Comparison of ENCODE assay signal across 9 cellular contexts in the genomic region with DNA sequence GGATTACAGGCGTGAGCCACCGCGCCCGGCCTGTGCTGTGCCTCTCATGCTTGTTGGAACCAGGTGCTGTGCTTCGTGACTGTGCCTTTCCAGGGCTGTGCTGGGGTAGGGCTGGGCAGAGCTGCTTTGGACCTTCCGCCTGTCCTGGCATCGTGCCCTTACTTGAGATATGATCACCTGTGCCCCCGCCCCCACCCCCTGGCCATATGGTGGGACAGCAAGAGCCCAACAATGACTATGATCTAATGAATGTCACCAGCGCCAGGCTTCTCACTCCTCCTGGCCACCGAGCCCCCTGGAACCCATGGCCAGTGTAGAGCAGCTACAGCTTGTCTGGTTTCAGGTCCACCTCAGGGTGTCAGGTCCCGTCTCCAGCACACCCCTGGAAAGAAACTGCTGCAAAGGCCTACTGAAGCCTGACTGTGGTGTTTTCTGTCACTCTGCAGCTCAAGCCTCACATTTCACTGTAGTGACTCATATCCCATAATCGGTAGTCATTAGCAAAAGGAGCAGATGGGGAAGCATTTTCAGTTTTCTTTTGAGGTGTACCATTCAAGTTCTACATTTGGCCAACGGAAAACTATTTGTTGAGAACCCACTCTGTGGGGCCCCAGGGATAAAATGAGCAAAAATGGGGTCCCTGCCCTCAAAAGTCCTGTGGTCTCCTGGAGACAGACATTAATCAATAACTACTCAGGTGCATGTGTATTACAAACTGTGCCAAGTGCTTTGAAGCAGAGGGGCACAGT. TPM values are rescaled to one million over a fixed set of nuclear protein-coding genes. Genes with fewer than 3 reads are reported as not detected.
DNase-seq lines count a peak whose midpoint lies in the region; ATAC-seq and TF ChIP-seq lines count a peak whose summit lies in the region.
"Had no signal": no experiment of that assay in that cellular context is flagged by ENCODE, and none has a peak within 500 bp of the region (broad histone marks: within the 10 kb centered on the region; RNA-seq: fewer than 3 reads in every experiment).

No MANE protein-coding gene starts in this region.

- no peak for TF ChIP-seq CTCF in nephron progenitor cell (IDR thresholded peaks at IDR 0.05)

- H3K27ac Mint-ChIP-seq in activated T-helper 17 cell treated with anti-CD3 and anti-CD28 coated beads, Interleukin-2, amount 50 U/mL, for 72 hours, result peak overlapping the region; percentile 87
- H3K27ac Mint-ChIP-seq in nephron progenitor cell, result no peak overlapping the region

- peak; percentile 10; the same call in 1 of the 2 replicates for TF ChIP-seq RAD21 in Ishikawa (IDR thresholded peaks at IDR 0.05; ENCODE audit: low read depth)

- H3K36me3 Mint-ChIP-seq in activated T-helper 17 cell treated with anti-CD3 and anti-CD28 coated beads, Interleukin-2, amount 50 U/mL, for 72 hours (ENCODE audit: low read depth), result peaks cover 11% of the 10 kb centered on the region
- H3K36me3 Mint-ChIP-seq in nephron progenitor cell (ENCODE audit: low read depth), result no peaks in the 10 kb centered on the region

- peak; percentile 14 for DNase-seq in NCI-H82 (lab: John Stamatoyannopoulos, UW)
- no peak for DNase-seq in NCI-H82 treated with DMSO at 0.1 percent for 48 hours (lab: John Stamatoyannopoulos, UW; ENCODE audit: unreplicated experiment)
- DNase-seq in kidney glomerular epithelial cell (lab: John Stamatoyannopoulos, UW), result peak; percentile 76
- DNase-seq in activated effector memory CD4-positive, alpha-beta T cell treated with anti-CD3 and anti-CD28 coated beads, Interleukin-2, amount 50 U/mL, for 16 hours, result no peak
- DNase-seq in nephron progenitor cell, result no peak

- no peaks in the 10 kb centered on the region for H3K27me3 Mint-ChIP-seq in activated T-helper 17 cell treated with anti-CD3 and anti-CD28 coated beads, Interleukin-2, amount 50 U/mL, for 72 hours
- H3K27me3 Mint-ChIP-seq in nephron progenitor cell (ENCODE audit: low read depth, poor library complexity), result peaks cover 2% of the 10 kb centered on the region
- H3K27me3 Mint-ChIP-seq: brain had no signal

- H3K4me1 Mint-ChIP-seq in activated T-helper 17 cell treated with anti-CD3 and anti-CD28 coated beads, Interleukin-2, amount 50 U/mL, for 72 hours, result peaks cover 5% of the 10 kb centered on the region
- no peaks in the 10 kb centered on the region for H3K4me1 Mint-ChIP-seq in nephron progenitor cell
- H3K4me1 Mint-ChIP-seq: brain had no signal

- H3K9me3 Mint-ChIP-seq in activated T-helper 17 cell treated with anti-CD3 and anti-CD28 coated beads, Interleukin-2, amount 50 U/mL, for 72 hours, result no peaks in the 10 kb centered on the region
- H3K9me3 Mint-ChIP-seq in nephron progenitor cell, result no peaks in the 10 kb centered on the region
- H3K9me3 Mint-ChIP-seq: brain had no signal

- no peak; the same call in 1 of the 2 replicates for TF ChIP-seq EP300 in Ishikawa (IDR thresholded peaks at IDR 0.05; ENCODE audit: borderline replicate concordance)

- peak overlapping the region; percentile 62 for H3K4me3 Mint-ChIP-seq in activated T-helper 17 cell treated with anti-CD3 and anti-CD28 coated beads, Interleukin-2, amount 50 U/mL, for 72 hours
- H3K4me3 Mint-ChIP-seq in nephron progenitor cell, result no peak overlapping the region
- H3K4me3 Mint-ChIP-seq: brain had no signal

- ATAC-seq in GM21723 (IDR thresholded peaks at IDR 0.05; ENCODE audit: unreplicated experiment), result peak; percentile 85
- ATAC-seq in activated T-helper 17 cell treated with anti-CD3 and anti-CD28 coated beads, Interleukin-2, amount 50 U/mL, for 72 hours (replicated peaks), result peak; percentile 96

TF ChIP-seq in Ishikawa, 13 proteins besides CTCF, POLR2A, EP300 and RAD21:
- TF ChIP-seq TCF12 (IDR thresholded peaks at IDR 0.05; ENCODE audit: low read depth) (peak; percentile 67; the same call in 1 of the 2 replicates), CREB1 (IDR thresholded peaks at IDR 0.05; ENCODE audit: low read depth) (no peak), TEAD4 (IDR thresholded peaks at IDR 0.05) (peak; percentile 87), CEBPB (IDR thresholded peaks at IDR 0.05) (no peak), NFIC (IDR thresholded peaks at IDR 0.05) (peak; percentile 76), YY1 (IDR thresholded peaks at IDR 0.05; ENCODE audit: low read depth) (no peak), TAF1 (IDR thresholded peaks at IDR 0.05; ENCODE audit: low read depth) (no peak), EGR1 (IDR thresholded peaks at IDR 0.05) (no peak), ZBTB7A (IDR thresholded peaks at IDR 0.05; ENCODE audit: low read depth) (no peak; the same call in none of the 2 replicates), FOXM1 (IDR thresholded peaks at IDR 0.05; ENCODE audit: borderline replicate concordance, low read depth) (no peak; the same call in 1 of the 2 replicates)
- TF ChIP-seq, protein P1, sequence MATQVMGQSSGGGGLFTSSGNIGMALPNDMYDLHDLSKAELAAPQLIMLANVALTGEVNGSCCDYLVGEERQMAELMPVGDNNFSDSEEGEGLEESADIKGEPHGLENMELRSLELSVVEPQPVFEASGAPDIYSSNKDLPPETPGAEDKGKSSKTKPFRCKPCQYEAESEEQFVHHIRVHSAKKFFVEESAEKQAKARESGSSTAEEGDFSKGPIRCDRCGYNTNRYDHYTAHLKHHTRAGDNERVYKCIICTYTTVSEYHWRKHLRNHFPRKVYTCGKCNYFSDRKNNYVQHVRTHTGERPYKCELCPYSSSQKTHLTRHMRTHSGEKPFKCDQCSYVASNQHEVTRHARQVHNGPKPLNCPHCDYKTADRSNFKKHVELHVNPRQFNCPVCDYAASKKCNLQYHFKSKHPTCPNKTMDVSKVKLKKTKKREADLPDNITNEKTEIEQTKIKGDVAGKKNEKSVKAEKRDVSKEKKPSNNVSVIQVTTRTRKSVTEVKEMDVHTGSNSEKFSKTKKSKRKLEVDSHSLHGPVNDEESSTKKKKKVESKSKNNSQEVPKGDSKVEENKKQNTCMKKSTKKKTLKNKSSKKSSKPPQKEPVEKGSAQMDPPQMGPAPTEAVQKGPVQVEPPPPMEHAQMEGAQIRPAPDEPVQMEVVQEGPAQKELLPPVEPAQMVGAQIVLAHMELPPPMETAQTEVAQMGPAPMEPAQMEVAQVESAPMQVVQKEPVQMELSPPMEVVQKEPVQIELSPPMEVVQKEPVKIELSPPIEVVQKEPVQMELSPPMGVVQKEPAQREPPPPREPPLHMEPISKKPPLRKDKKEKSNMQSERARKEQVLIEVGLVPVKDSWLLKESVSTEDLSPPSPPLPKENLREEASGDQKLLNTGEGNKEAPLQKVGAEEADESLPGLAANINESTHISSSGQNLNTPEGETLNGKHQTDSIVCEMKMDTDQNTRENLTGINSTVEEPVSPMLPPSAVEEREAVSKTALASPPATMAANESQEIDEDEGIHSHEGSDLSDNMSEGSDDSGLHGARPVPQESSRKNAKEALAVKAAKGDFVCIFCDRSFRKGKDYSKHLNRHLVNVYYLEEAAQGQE (IDR thresholded peaks at IDR 0.05; ENCODE audit: low read depth), result no peak
- TF ChIP-seq, protein P2, sequence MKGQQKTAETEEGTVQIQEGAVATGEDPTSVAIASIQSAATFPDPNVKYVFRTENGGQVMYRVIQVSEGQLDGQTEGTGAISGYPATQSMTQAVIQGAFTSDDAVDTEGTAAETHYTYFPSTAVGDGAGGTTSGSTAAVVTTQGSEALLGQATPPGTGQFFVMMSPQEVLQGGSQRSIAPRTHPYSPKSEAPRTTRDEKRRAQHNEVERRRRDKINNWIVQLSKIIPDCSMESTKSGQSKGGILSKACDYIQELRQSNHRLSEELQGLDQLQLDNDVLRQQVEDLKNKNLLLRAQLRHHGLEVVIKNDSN (IDR thresholded peaks at IDR 0.05), result peak; percentile 24; the same call in 1 of the 2 replicates
- TF ChIP-seq, protein P3, sequence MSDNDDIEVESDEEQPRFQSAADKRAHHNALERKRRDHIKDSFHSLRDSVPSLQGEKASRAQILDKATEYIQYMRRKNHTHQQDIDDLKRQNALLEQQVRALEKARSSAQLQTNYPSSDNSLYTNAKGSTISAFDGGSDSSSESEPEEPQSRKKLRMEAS (IDR thresholded peaks at IDR 0.05), result peak; percentile 26
TF ChIP-seq in Ishikawa: peak in this region for 5.

RNA-seq across cellular contexts. Expression of a gene that starts 22.1 kb away (rescaled TPM):
- total RNA-seq in activated T-helper 17 cell treated with anti-CD3 and anti-CD28 coated beads, Interleukin-2, amount 50 U/mL, for 72 hours, result 10 to 100 TPM in 1 of 2 donors, 1 to 10 TPM in 1; 8.2 to 13.9 TPM

RNA-seq across cellular contexts. Expression of a gene that starts 37.5 kb away (rescaled TPM):
- total RNA-seq in activated T-helper 17 cell treated with anti-CD3 and anti-CD28 coated beads, Interleukin-2, amount 50 U/mL, for 72 hours, result 10 to 100 TPM; 14.5 to 18.6 TPM

RNA-seq across cellular contexts. Expression of a gene that starts 46.9 kb away (rescaled TPM):
- total RNA-seq in activated T-helper 17 cell treated with anti-CD3 and anti-CD28 coated beads, Interleukin-2, amount 50 U/mL, for 72 hours, result 10 to 100 TPM; 31.2 to 31.5 TPM

RNA-seq across cellular contexts. Expression of a gene that starts 47.2 kb away (rescaled TPM):
- 100 to 1,000 TPM; 343 to 576 TPM for total RNA-seq in activated T-helper 17 cell treated with anti-CD3 and anti-CD28 coated beads, Interleukin-2, amount 50 U/mL, for 72 hours

Comparison
In these comparisons a context has a peak if more than half of its experiments do, and no peak if none do; other contexts are left out.
1. DNase-seq: peak in NCI-H82 (single experiment) and kidney glomerular epithelial cell (single experiment); none in NCI-H82 treated with DMSO at 0.1 percent for 48 hours (single experiment), activated effector memory CD4-positive, alpha-beta T cell treated with anti-CD3 and anti-CD28 coated beads, Interleukin-2, amount 50 U/mL, for 16 hours (single experiment) and nephron progenitor cell (single experiment).